In genomic region chr13:51818771-51819511, GRCh38 we compare ENCODE assay signal across 10 cellular contexts. TPM values are rescaled to one million over a fixed set of nuclear protein-coding genes. Genes with fewer than 3 reads are reported as not detected.
DNase-seq lines count a peak whose midpoint lies in the region; ATAC-seq and TF ChIP-seq lines count a peak whose summit lies in the region.
"Had no signal": no experiment of that assay in that cellular context is flagged by ENCODE, and none has a peak within 500 bp of the region (broad histone marks: within the 10 kb centered on the region; RNA-seq: fewer than 3 reads in every experiment).

No MANE protein-coding gene starts in this region.

- peak overlapping the region; percentile 57 for H3K27ac Mint-ChIP-seq in T-helper 1 cell treated with Interleukin-12 subunit alpha and Interleukin-12 subunit beta and Interleukin-4 antibody, amounts not matched to agents 30 μg/mL and 1 μg/mL, for 36 hours
- peak overlapping the region; percentile 71 for H3K27ac Mint-ChIP-seq in activated B cell treated with CpG ODN at 0.5 μM for 24 hours

- H3K9me3 Mint-ChIP-seq in T-helper 1 cell treated with Interleukin-12 subunit alpha and Interleukin-12 subunit beta and Interleukin-4 antibody, amounts not matched to agents 30 μg/mL and 1 μg/mL, for 36 hours, result no peaks in the 10 kb centered on the region
- H3K9me3 Mint-ChIP-seq in activated B cell treated with CpG ODN at 0.5 μM for 24 hours, result no peaks in the 10 kb centered on the region

- POLR2A ChIA-PET in activated B cell treated with CpG ODN at 0.5 μM for 24 hours (lab: Charles Lee), result interaction anchor here (0.6 to 0.9 kb wide), 3 partner anchors 16 to 366 kb away, joined by 3 to 4 read pairs (median 4); partner anchors contain the start of gene INTS6

- H3K4me3 Mint-ChIP-seq in T-helper 1 cell treated with Interleukin-12 subunit alpha and Interleukin-12 subunit beta and Interleukin-4 antibody, amounts not matched to agents 30 μg/mL and 1 μg/mL, for 36 hours, result no peak overlapping the region
- no peak overlapping the region for H3K4me3 Mint-ChIP-seq in activated B cell treated with CpG ODN at 0.5 μM for 24 hours

- no peak overlapping the region for H3K4me3 ChIP-seq in fibroblast of pulmonary artery (replicated peaks; ENCODE audit: low read depth, low read length)

- intact Hi-C loops in activated B cell treated with CpG ODN at 0.5 μM for 24 hours (cut with micrococcal nuclease), result loop anchor here (5.0 kb wide), 1 partner anchor 633 kb away; the partner anchor contains the start of gene VPS36

- H3K4me1 Mint-ChIP-seq in T-helper 1 cell treated with Interleukin-12 subunit alpha and Interleukin-12 subunit beta and Interleukin-4 antibody, amounts not matched to agents 30 μg/mL and 1 μg/mL, for 36 hours (ENCODE audit: low read depth), result peaks cover 62% of the 10 kb centered on the region
- H3K4me1 Mint-ChIP-seq in activated B cell treated with CpG ODN at 0.5 μM for 24 hours, result peaks cover 62% of the 10 kb centered on the region

- peak; percentile 30 for ATAC-seq in activated B cell treated with CpG ODN at 0.5 μM for 24 hours (ENCODE audit: low read depth)

- peaks cover 4% of the 10 kb centered on the region for H3K27me3 Mint-ChIP-seq in T-helper 1 cell treated with Interleukin-12 subunit alpha and Interleukin-12 subunit beta and Interleukin-4 antibody, amounts not matched to agents 30 μg/mL and 1 μg/mL, for 36 hours (ENCODE audit: low read depth)
- H3K27me3 Mint-ChIP-seq in activated B cell treated with CpG ODN at 0.5 μM for 24 hours, result no peaks in the 10 kb centered on the region

- CTCF ChIA-PET in activated B cell treated with CpG ODN at 0.5 μM for 24 hours (lab: Charles Lee), result interaction anchor here (0.6 kb wide), 1 partner anchor 14 kb away, joined by 3 read pairs; no protein-coding TSS in a partner anchor

- no peaks in the 10 kb centered on the region for H3K36me3 Mint-ChIP-seq in T-helper 1 cell treated with Interleukin-12 subunit alpha and Interleukin-12 subunit beta and Interleukin-4 antibody, amounts not matched to agents 30 μg/mL and 1 μg/mL, for 36 hours (ENCODE audit: low read depth)
- no peaks in the 10 kb centered on the region for H3K36me3 Mint-ChIP-seq in activated B cell treated with CpG ODN at 0.5 μM for 24 hours (ENCODE audit: low read depth)

- TF ChIP-seq CTCF in activated B cell treated with CpG ODN at 0.5 μM for 24 hours (IDR thresholded peaks at IDR 0.05) (no peak), fibroblast of pulmonary artery (IDR thresholded peaks at IDR 0.05; ENCODE audit: low read length, missing control alignments) (no peak)

- DNase-seq in T-helper 1 cell (no peak), activated B cell treated with CpG ODN at 0.5 μM for 24 hours (no peak), fibroblast of pulmonary artery (ENCODE audit: low read depth) (peak; percentile 62), SIG-M5 (lab: John Stamatoyannopoulos, UW) (no peak), KG1 (lab: John Stamatoyannopoulos, UW) (no peak), GOT3 (lab: John Stamatoyannopoulos, UW) (no peak)
- peak; percentile 17 to 28 for DNase-seq in stimulated activated CD8-positive, alpha-beta memory T cell treated with anti-CD3 and anti-CD28 coated beads, Interleukin-7, amount 100 ng/mL, for 4 hours (ENCODE audit: low read depth in 2 of 2)

RNA-seq across cellular contexts. Expression of gene DHRS12, which starts 15.0 kb away (rescaled TPM):
- total RNA-seq in activated B cell treated with CpG ODN at 0.5 μM for 24 hours, result 11.6 and 14.1 TPM in 2 replicates

RNA-seq across cellular contexts. Expression of gene TMEM272, which starts 26.0 kb away (rescaled TPM):
- total RNA-seq in activated B cell treated with CpG ODN at 0.5 μM for 24 hours, result not detected in 2 replicates
- total RNA-seq: epithelial cell of proximal tubule had no signal

RNA-seq across cellular contexts. Expression of gene CCDC70, which starts 42.8 kb away (rescaled TPM):
- not detected in 2 replicates for total RNA-seq in activated B cell treated with CpG ODN at 0.5 μM for 24 hours
- total RNA-seq: epithelial cell of proximal tubule, omental fat pad had no signal

Comparison
In these comparisons a context has a peak if more than half of its experiments do, and no peak if none do; other contexts are left out.
1. DNase-seq: peak in fibroblast of pulmonary artery (single experiment) and stimulated activated CD8-positive, alpha-beta memory T cell treated with anti-CD3 and anti-CD28 coated beads, Interleukin-7, amount 100 ng/mL, for 4 hours (2 of 2); none in T-helper 1 cell (0 of 5), activated B cell treated with CpG ODN at 0.5 μM for 24 hours (single experiment), SIG-M5 (single experiment), KG1 (single experiment) and GOT3 (single experiment).